In the genomic region with DNA sequence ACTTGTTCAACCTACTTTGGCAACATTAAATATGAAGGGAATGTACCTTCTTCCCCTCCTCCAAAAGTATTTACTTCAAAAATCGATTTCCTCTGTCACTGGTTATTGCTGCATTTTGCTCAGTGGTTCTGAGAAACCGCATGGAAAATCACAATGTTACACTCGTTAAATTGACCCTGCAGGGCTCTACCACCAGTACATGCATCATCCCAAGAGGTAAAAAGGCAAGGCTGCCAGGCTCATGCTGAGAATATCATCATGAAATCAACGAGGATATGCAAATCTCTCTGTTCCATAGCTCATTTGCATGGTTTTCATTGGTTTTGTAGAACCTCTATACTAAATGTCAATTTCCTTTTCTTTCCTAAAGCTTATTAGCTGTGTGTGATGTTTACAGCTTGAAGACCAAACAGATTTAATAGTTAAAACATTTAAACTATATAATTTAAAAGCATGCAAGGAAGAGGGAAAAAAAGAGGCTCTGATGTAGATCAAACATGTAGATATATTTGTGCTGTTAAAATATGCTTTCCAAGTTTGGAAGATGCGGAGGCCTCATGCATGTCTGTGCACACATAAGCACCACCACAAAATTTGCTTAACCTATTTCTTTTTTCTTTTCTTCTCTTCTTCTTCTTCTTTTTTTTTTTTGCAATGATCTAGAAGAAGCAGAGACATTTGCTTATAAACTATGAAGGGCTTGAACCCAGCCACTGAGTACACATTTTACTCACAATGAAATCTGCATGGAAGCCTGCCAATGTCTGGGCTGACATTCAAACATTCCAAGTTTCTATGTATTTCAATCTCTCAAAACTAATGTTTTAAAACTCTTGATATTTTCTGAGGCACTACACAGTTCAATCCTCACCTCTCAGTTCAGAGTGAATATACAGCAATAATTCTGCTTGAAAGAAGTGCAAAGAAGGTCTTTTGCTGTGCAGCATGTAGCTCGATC, we compare ENCODE assay signal across 9 cellular contexts.
DNase-seq lines count a peak whose midpoint lies in the region; ATAC-seq and TF ChIP-seq lines count a peak whose summit lies in the region.
"Had no signal": no experiment of that assay in that cellular context is flagged by ENCODE, and none has a peak within 500 bp of the region (broad histone marks: within the 10 kb centered on the region; RNA-seq: fewer than 3 reads in every experiment).

No MANE protein-coding gene starts in this region.

- no peak for DNase-seq in activated CD8-positive, alpha-beta T cell treated with anti-CD3 and anti-CD28 coated beads for 36 hours
- no peak for DNase-seq in activated CD8-positive, alpha-beta T cell treated with anti-CD3 and anti-CD28 coated beads, Interleukin-2, amount 10 ng/mL, durations not matched to agents 7 days and 5 days
- DNase-seq in activated T-helper 2 cell treated with anti-CD3 and anti-CD28 coated beads, Interferon-gamma antibody, Interleukin-2, Interleukin-4, amounts not matched to agents 10 μg/mL and 5 μg/mL and 100 μg/mL, durations not matched to agents 14 hours and 24 hours and 36 hours (ENCODE audit: low spot score), result no peak
- DNase-seq in smooth muscle cell of the brain vasculature (ENCODE audit: low read depth, low spot score), result peak; percentile 24
- DNase-seq in NCI-H2196 (lab: John Stamatoyannopoulos, UW; ENCODE audit: unreplicated experiment), result no peak
- DNase-seq in HK-2 (ENCODE audit: unreplicated experiment), result no peak
- DNase-seq in activated effector memory CD4-positive, alpha-beta T cell treated with Interleukin-2 at 50 U/mL for 16 hours, result no peak
- DNase-seq: right lobe of liver had no signal

- intact Hi-C loops in activated CD8-positive, alpha-beta T cell treated with anti-CD3 and anti-CD28 coated beads for 36 hours (cut with micrococcal nuclease), result no loop called here
- intact Hi-C loops in activated T-helper 2 cell treated with anti-CD3 and anti-CD28 coated beads, Interferon-gamma antibody, Interleukin-2, Interleukin-4, amounts not matched to agents 10 μg/mL and 5 μg/mL and 100 μg/mL, durations not matched to agents 14 hours and 24 hours and 36 hours (cut with micrococcal nuclease), result no loop called here

- peaks cover 40% of the 10 kb centered on the region for H3K36me3 Mint-ChIP-seq in activated CD8-positive, alpha-beta T cell treated with anti-CD3 and anti-CD28 coated beads for 36 hours (ENCODE audit: low read depth)
- peaks cover 24% of the 10 kb centered on the region for H3K36me3 Mint-ChIP-seq in activated CD8-positive, alpha-beta T cell treated with anti-CD3 and anti-CD28 coated beads, Interleukin-2, amount 10 ng/mL, durations not matched to agents 7 days and 5 days (ENCODE audit: low read depth)
- peaks cover 66% of the 10 kb centered on the region for H3K36me3 Mint-ChIP-seq in activated T-helper 2 cell treated with anti-CD3 and anti-CD28 coated beads, Interferon-gamma antibody, Interleukin-2, Interleukin-4, amounts not matched to agents 10 μg/mL and 5 μg/mL and 100 μg/mL, durations not matched to agents 14 hours and 24 hours and 36 hours (ENCODE audit: low read depth)

- no peaks in the 10 kb centered on the region for H3K27me3 Mint-ChIP-seq in activated CD8-positive, alpha-beta T cell treated with anti-CD3 and anti-CD28 coated beads for 36 hours
- H3K27me3 Mint-ChIP-seq in activated CD8-positive, alpha-beta T cell treated with anti-CD3 and anti-CD28 coated beads, Interleukin-2, amount 10 ng/mL, durations not matched to agents 7 days and 5 days (ENCODE audit: low read depth), result no peaks in the 10 kb centered on the region
- no peaks in the 10 kb centered on the region for H3K27me3 Mint-ChIP-seq in activated T-helper 2 cell treated with anti-CD3 and anti-CD28 coated beads, Interferon-gamma antibody, Interleukin-2, Interleukin-4, amounts not matched to agents 10 μg/mL and 5 μg/mL and 100 μg/mL, durations not matched to agents 14 hours and 24 hours and 36 hours (ENCODE audit: low read depth)

- no peak for ATAC-seq in activated CD8-positive, alpha-beta T cell treated with anti-CD3 and anti-CD28 coated beads for 36 hours
- no peak for ATAC-seq in activated CD8-positive, alpha-beta T cell treated with anti-CD3 and anti-CD28 coated beads, Interleukin-2, amount 10 ng/mL, durations not matched to agents 7 days and 5 days
- peak; percentile 55 for ATAC-seq in HG02763 (IDR thresholded peaks at IDR 0.05; ENCODE audit: unreplicated experiment)

- CTCF ChIA-PET in activated CD8-positive, alpha-beta T cell treated with anti-CD3 and anti-CD28 coated beads for 36 hours (lab: Charles Lee), result interaction anchor here (1.3 kb wide), 1 partner anchor 8 kb away, joined by 4 read pairs; no protein-coding TSS in a partner anchor
- CTCF ChIA-PET in activated CD8-positive, alpha-beta T cell treated with anti-CD3 and anti-CD28 coated beads, Interleukin-2, amount 10 ng/mL, durations not matched to agents 7 days and 5 days (lab: Charles Lee), result interaction anchor here (1.0 to 1.6 kb wide), 4 partner anchors 11 to 100 kb away, joined by 3 to 5 read pairs (median 4); no protein-coding TSS in a partner anchor

- POLR2A ChIA-PET in activated CD8-positive, alpha-beta T cell treated with anti-CD3 and anti-CD28 coated beads for 36 hours (lab: Charles Lee), result interaction anchor here (0.6 kb wide), 1 partner anchor 19 kb away, joined by 4 read pairs; no protein-coding TSS in a partner anchor
- POLR2A ChIA-PET in activated CD8-positive, alpha-beta T cell treated with anti-CD3 and anti-CD28 coated beads, Interleukin-2, amount 10 ng/mL, durations not matched to agents 7 days and 5 days (lab: Charles Lee), result interaction anchor here (0.6 kb wide), 1 partner anchor 108 kb away, joined by 3 read pairs; no protein-coding TSS in a partner anchor

- H3K4me3 Mint-ChIP-seq in activated CD8-positive, alpha-beta T cell treated with anti-CD3 and anti-CD28 coated beads for 36 hours, result no peak overlapping the region
- no peak overlapping the region for H3K4me3 Mint-ChIP-seq in activated CD8-positive, alpha-beta T cell treated with anti-CD3 and anti-CD28 coated beads, Interleukin-2, amount 10 ng/mL, durations not matched to agents 7 days and 5 days
- H3K4me3 Mint-ChIP-seq in activated T-helper 2 cell treated with anti-CD3 and anti-CD28 coated beads, Interferon-gamma antibody, Interleukin-2, Interleukin-4, amounts not matched to agents 10 μg/mL and 5 μg/mL and 100 μg/mL, durations not matched to agents 14 hours and 24 hours and 36 hours (ENCODE audit: low read depth), result no peak overlapping the region

- TF ChIP-seq CTCF in activated CD8-positive, alpha-beta T cell treated with anti-CD3 and anti-CD28 coated beads for 36 hours (IDR thresholded peaks at IDR 0.05), result no peak

- H3K9me3 Mint-ChIP-seq in activated CD8-positive, alpha-beta T cell treated with anti-CD3 and anti-CD28 coated beads for 36 hours, result peaks cover 2% of the 10 kb centered on the region
- no peaks in the 10 kb centered on the region for H3K9me3 Mint-ChIP-seq in activated CD8-positive, alpha-beta T cell treated with anti-CD3 and anti-CD28 coated beads, Interleukin-2, amount 10 ng/mL, durations not matched to agents 7 days and 5 days (ENCODE audit: insufficient read depth)
- peaks cover 3% of the 10 kb centered on the region for H3K9me3 Mint-ChIP-seq in activated T-helper 2 cell treated with anti-CD3 and anti-CD28 coated beads, Interferon-gamma antibody, Interleukin-2, Interleukin-4, amounts not matched to agents 10 μg/mL and 5 μg/mL and 100 μg/mL, durations not matched to agents 14 hours and 24 hours and 36 hours

- peaks cover 53% of the 10 kb centered on the region for H3K4me1 Mint-ChIP-seq in activated CD8-positive, alpha-beta T cell treated with anti-CD3 and anti-CD28 coated beads for 36 hours (ENCODE audit: low read depth)
- peaks cover 42% of the 10 kb centered on the region for H3K4me1 Mint-ChIP-seq in activated CD8-positive, alpha-beta T cell treated with anti-CD3 and anti-CD28 coated beads, Interleukin-2, amount 10 ng/mL, durations not matched to agents 7 days and 5 days (ENCODE audit: low read depth)
- H3K4me1 Mint-ChIP-seq in activated T-helper 2 cell treated with anti-CD3 and anti-CD28 coated beads, Interferon-gamma antibody, Interleukin-2, Interleukin-4, amounts not matched to agents 10 μg/mL and 5 μg/mL and 100 μg/mL, durations not matched to agents 14 hours and 24 hours and 36 hours (ENCODE audit: low read depth), result peaks cover 50% of the 10 kb centered on the region

- peak overlapping the region; percentile 59 for H3K27ac Mint-ChIP-seq in activated CD8-positive, alpha-beta T cell treated with anti-CD3 and anti-CD28 coated beads for 36 hours
- no peak overlapping the region for H3K27ac Mint-ChIP-seq in activated CD8-positive, alpha-beta T cell treated with anti-CD3 and anti-CD28 coated beads, Interleukin-2, amount 10 ng/mL, durations not matched to agents 7 days and 5 days
- H3K27ac Mint-ChIP-seq in activated T-helper 2 cell treated with anti-CD3 and anti-CD28 coated beads, Interferon-gamma antibody, Interleukin-2, Interleukin-4, amounts not matched to agents 10 μg/mL and 5 μg/mL and 100 μg/mL, durations not matched to agents 14 hours and 24 hours and 36 hours, result peak overlapping the region; percentile 60
